ENCODE assay signal across 30 cellular contexts in the genomic region with DNA sequence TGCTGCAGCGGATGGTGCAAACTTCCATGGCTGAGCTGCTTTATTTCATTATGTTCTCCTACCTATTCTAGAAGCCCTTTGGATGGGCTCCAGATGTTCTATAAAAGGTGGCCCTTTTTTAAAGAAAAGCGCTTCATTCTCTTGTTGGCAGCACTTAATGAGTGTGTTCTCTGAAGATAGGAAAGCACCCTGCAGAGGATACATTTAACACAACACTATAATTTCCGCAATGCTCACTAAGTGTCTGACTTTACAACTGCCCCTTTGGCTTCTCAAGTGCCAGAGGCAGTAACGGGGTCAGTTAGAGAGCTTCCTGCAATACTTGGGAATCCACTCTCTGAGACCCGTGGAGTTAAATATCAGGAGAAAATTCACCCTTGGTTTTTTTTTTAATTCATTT.
"Had no signal": no experiment of that assay in that cellular context is flagged by ENCODE, and none has a peak within 500 bp of the region (broad histone marks: within the 10 kb centered on the region; RNA-seq: fewer than 3 reads in every experiment).

No MANE protein-coding gene starts in this region.

- ATAC-seq: activated CD4-positive, CD25-positive, alpha-beta regulatory T cell treated with anti-CD3 and anti-CD28 coated beads, Interleukin-2, amount 50 U/mL, for 24 hours; activated naive CD4-positive, alpha-beta T cell treated with anti-CD3 and anti-CD28 coated beads, Interleukin-2, amount 50 U/mL, for 72 hours; activated T-cell treated with anti-CD3 and anti-CD28 coated beads, Interleukin-2, amount 50 U/mL, for 72 hours; gastroesophageal sphincter; T-helper 17 cell had no signal

- H3K36me3 ChIP-seq: ascending aorta, breast epithelium, cardiac muscle cell, colonic mucosa, esophagus squamous epithelium, gastroesophageal sphincter, WERI-Rb-1 had no signal

- H3K4me1 ChIP-seq: ascending aorta, breast epithelium, colonic mucosa, esophagus squamous epithelium, gastroesophageal sphincter had no signal

- H3K27me3 Mint-ChIP-seq: activated CD4-positive, alpha-beta memory T cell treated with anti-CD3 and anti-CD28 coated beads, Interleukin-2, amount 10 ng/mL, durations not matched to agents 7 days and 5 days; activated CD4-positive, alpha-beta T cell treated with anti-CD3 and anti-CD28 coated beads, Interleukin-2, amount 10 ng/mL, durations not matched to agents 24 days and 14 days; activated naive CD4-positive, alpha-beta T cell treated with anti-CD3 and anti-CD28 coated beads, Interleukin-2, amount 10 ng/mL, durations not matched to agents 7 days and 5 days; activated T-cell treated with anti-CD3 and anti-CD28 coated beads, Interleukin-2, amount 50 U/mL, for 24 hours; T-helper 17 cell had no signal

- H3K36me3 Mint-ChIP-seq: activated naive CD4-positive, alpha-beta T cell treated with anti-CD3 and anti-CD28 coated beads, Interleukin-2, amount 10 ng/mL, durations not matched to agents 7 days and 5 days; activated naive CD4-positive, alpha-beta T cell treated with anti-CD3 and anti-CD28 coated beads, Interleukin-2, amount 50 U/mL, for 72 hours; activated naive CD8-positive, alpha-beta T cell treated with anti-CD3 and anti-CD28 coated beads, Interleukin-2, amount 10 ng/mL, durations not matched to agents 7 days and 5 days; brain had no signal

- DNase-seq: activated B cell treated with CpG ODN at 0.5 μM for 24 hours; activated CD4-positive, alpha-beta memory T cell treated with anti-CD3 and anti-CD28 coated beads, Interleukin-2, amount 10 ng/mL, durations not matched to agents 7 days and 5 days; activated CD4-positive, alpha-beta T cell treated with anti-CD3 and anti-CD28 coated beads, Interleukin-2, amount 10 ng/mL, durations not matched to agents 24 days and 14 days; activated CD8-positive, alpha-beta memory T cell treated with anti-CD3 and anti-CD28 coated beads, Interleukin-2, amount 50 U/mL, for 48 hours; activated gamma-delta T cell; activated naive CD4-positive, alpha-beta T cell; activated naive CD4-positive, alpha-beta T cell treated with anti-CD3 and anti-CD28 coated beads, Interleukin-2, amount 10 ng/mL, durations not matched to agents 7 days and 5 days; activated naive CD8-positive, alpha-beta T cell treated with anti-CD3 and anti-CD28 coated beads, Interleukin-2, amount 10 ng/mL, durations not matched to agents 7 days and 5 days; activated T-cell treated with anti-CD3 and anti-CD28 coated beads for 4 hours; activated T-cell treated with anti-CD3 and anti-CD28 coated beads, Interleukin-2, amount 50 U/mL, for 24 hours; activated T-cell treated with anti-CD3 and anti-CD28 coated beads, Interleukin-2, amount 50 U/mL, for 72 hours; central memory CD4-positive, alpha-beta T cell; cerebellar nuclear complex; colonic mucosa; effector CD8-positive, alpha-beta T cell; esophagus squamous epithelium; foreskin melanocyte; head of caudate nucleus; T-helper 17 cell; T1000; WERI-Rb-1 had no signal

- H3K4me3 Mint-ChIP-seq: activated B cell treated with CpG ODN at 0.5 μM for 24 hours; activated CD4-positive, alpha-beta memory T cell treated with anti-CD3 and anti-CD28 coated beads, Interleukin-2, amount 10 ng/mL, durations not matched to agents 7 days and 5 days; activated CD4-positive, alpha-beta T cell treated with anti-CD3 and anti-CD28 coated beads, Interleukin-2, amount 10 ng/mL, durations not matched to agents 24 days and 14 days; activated naive CD4-positive, alpha-beta T cell treated with anti-CD3 and anti-CD28 coated beads, Interleukin-2, amount 10 ng/mL, durations not matched to agents 7 days and 5 days; activated naive CD8-positive, alpha-beta T cell treated with anti-CD3 and anti-CD28 coated beads, Interleukin-2, amount 10 ng/mL, durations not matched to agents 7 days and 5 days; activated T-cell treated with anti-CD3 and anti-CD28 coated beads, Interleukin-2, amount 50 U/mL, for 24 hours; activated T-cell treated with anti-CD3 and anti-CD28 coated beads, Interleukin-2, amount 50 U/mL, for 72 hours; brain; T-helper 17 cell; T-helper 2 cell treated with Interferon-gamma antibody and Interleukin-4, amounts not matched to agents 5 μg/mL and 100 μg/mL, for 36 hours had no signal

- H3K4me3 ChIP-seq: ascending aorta, breast epithelium, cardiac muscle cell, colonic mucosa, esophagus squamous epithelium, gastroesophageal sphincter had no signal

- H3K9me3 Mint-ChIP-seq: activated B cell treated with CpG ODN at 0.5 μM for 24 hours; activated CD4-positive, alpha-beta memory T cell treated with anti-CD3 and anti-CD28 coated beads, Interleukin-2, amount 10 ng/mL, durations not matched to agents 7 days and 5 days; activated CD4-positive, alpha-beta T cell treated with anti-CD3 and anti-CD28 coated beads, Interleukin-2, amount 10 ng/mL, durations not matched to agents 24 days and 14 days; activated naive CD4-positive, alpha-beta T cell treated with anti-CD3 and anti-CD28 coated beads, Interleukin-2, amount 10 ng/mL, durations not matched to agents 7 days and 5 days; activated naive CD4-positive, alpha-beta T cell treated with anti-CD3 and anti-CD28 coated beads, Interleukin-2, amount 50 U/mL, for 72 hours; activated naive CD8-positive, alpha-beta T cell treated with anti-CD3 and anti-CD28 coated beads, Interleukin-2, amount 10 ng/mL, durations not matched to agents 7 days and 5 days; activated T-cell treated with anti-CD3 and anti-CD28 coated beads, Interleukin-2, amount 50 U/mL, for 24 hours; activated T-cell treated with anti-CD3 and anti-CD28 coated beads, Interleukin-2, amount 50 U/mL, for 72 hours; T-helper 2 cell treated with Interferon-gamma antibody and Interleukin-4, amounts not matched to agents 5 μg/mL and 100 μg/mL, for 36 hours had no signal

- H3K4me1 Mint-ChIP-seq: activated B cell treated with CpG ODN at 0.5 μM for 24 hours; activated CD4-positive, alpha-beta memory T cell treated with anti-CD3 and anti-CD28 coated beads, Interleukin-2, amount 10 ng/mL, durations not matched to agents 7 days and 5 days; activated CD4-positive, alpha-beta T cell treated with anti-CD3 and anti-CD28 coated beads, Interleukin-2, amount 10 ng/mL, durations not matched to agents 24 days and 14 days; activated naive CD4-positive, alpha-beta T cell treated with anti-CD3 and anti-CD28 coated beads, Interleukin-2, amount 10 ng/mL, durations not matched to agents 7 days and 5 days; activated naive CD8-positive, alpha-beta T cell treated with anti-CD3 and anti-CD28 coated beads, Interleukin-2, amount 10 ng/mL, durations not matched to agents 7 days and 5 days; brain; T-helper 17 cell had no signal

- H3K27me3 ChIP-seq: ascending aorta, breast epithelium, cardiac muscle cell, colonic mucosa, esophagus squamous epithelium, gastroesophageal sphincter had no signal

- H3K9me3 ChIP-seq: ascending aorta, breast epithelium, colonic mucosa, esophagus squamous epithelium, gastroesophageal sphincter had no signal

- H3K27ac Mint-ChIP-seq: activated B cell treated with CpG ODN at 0.5 μM for 24 hours; activated CD4-positive, alpha-beta memory T cell treated with anti-CD3 and anti-CD28 coated beads, Interleukin-2, amount 10 ng/mL, durations not matched to agents 7 days and 5 days; activated CD4-positive, alpha-beta T cell treated with anti-CD3 and anti-CD28 coated beads, Interleukin-2, amount 10 ng/mL, durations not matched to agents 24 days and 14 days; activated naive CD4-positive, alpha-beta T cell treated with anti-CD3 and anti-CD28 coated beads, Interleukin-2, amount 10 ng/mL, durations not matched to agents 7 days and 5 days; activated naive CD4-positive, alpha-beta T cell treated with anti-CD3 and anti-CD28 coated beads, Interleukin-2, amount 50 U/mL, for 72 hours; activated naive CD8-positive, alpha-beta T cell treated with anti-CD3 and anti-CD28 coated beads, Interleukin-2, amount 10 ng/mL, durations not matched to agents 7 days and 5 days; activated T-cell treated with anti-CD3 and anti-CD28 coated beads, Interleukin-2, amount 50 U/mL, for 24 hours; activated T-cell treated with anti-CD3 and anti-CD28 coated beads, Interleukin-2, amount 50 U/mL, for 72 hours; brain; T-helper 17 cell; T-helper 2 cell treated with Interferon-gamma antibody and Interleukin-4, amounts not matched to agents 5 μg/mL and 100 μg/mL, for 36 hours had no signal

- H3K27ac ChIP-seq: ascending aorta, breast epithelium, cardiac muscle cell, colonic mucosa, epithelial cell of prostate, esophagus squamous epithelium, gastroesophageal sphincter, WERI-Rb-1 had no signal
